ENCODE assay signal across 1 cellular context in genomic region chr7:108002726-108003590, GRCh38.
TF ChIP-seq lines count a peak whose summit lies in the region.

LAMB1 (minus strand) TSS chr7:108003161; CDS start chr7:108002885, 276 bp downstream.

TF ChIP-seq in HepG2, 621 proteins besides CTCF, POLR2A, EP300 and RAD21 (continued from another document and continues in another):
- 0 out of 2 replicates have a peak, but pooled peaks have one; percentile 40 for TF ChIP-seq ZSCAN12 (CRISPR knock-in tag; IDR thresholded peaks at IDR 0.05)
- peak; percentile 33; the same call in 1 of the 2 replicates for TF ChIP-seq ZBTB10 (CRISPR knock-in tag; IDR thresholded peaks at IDR 0.05; ENCODE audit: borderline replicate concordance)
- TF ChIP-seq RNF219 (CRISPR knock-in tag; IDR thresholded peaks at IDR 0.05) = no peak
- 0 out of 2 replicates have a peak, but pooled peaks have one; percentile 38 for TF ChIP-seq NKX3-1 (CRISPR knock-in tag; IDR thresholded peaks at IDR 0.05)
- TF ChIP-seq RBFOX2 (IDR thresholded peaks at IDR 0.05; ENCODE audit: low read depth, low read length) = peak; percentile 86
- 0 out of 2 replicates have a peak, but pooled peaks have one; percentile 17 for TF ChIP-seq DMTF1 (CRISPR knock-in tag; IDR thresholded peaks at IDR 0.05)
- no peak for TF ChIP-seq ZBTB44 (CRISPR knock-in tag; IDR thresholded peaks at IDR 0.05)
- TF ChIP-seq HHEX (CRISPR knock-in tag; IDR thresholded peaks at IDR 0.05) = no peak
- no peak for TF ChIP-seq ZNF432 (CRISPR knock-in tag; IDR thresholded peaks at IDR 0.05; ENCODE audit: borderline replicate concordance)
- no peak for TF ChIP-seq NFYB (CRISPR knock-in tag; IDR thresholded peaks at IDR 0.05)
- TF ChIP-seq DNMT3B (CRISPR knock-in tag; conservative IDR thresholded peaks at IDR 0.05) = no peak
- no peak for TF ChIP-seq ZNF160 (CRISPR knock-in tag; IDR thresholded peaks at IDR 0.05)
- peak; percentile 64; the same call in 1 of the 2 replicates for TF ChIP-seq ZBTB7A (CRISPR knock-in tag; IDR thresholded peaks at IDR 0.05)
- TF ChIP-seq CREBL2 (CRISPR knock-in tag; IDR thresholded peaks at IDR 0.05; ENCODE audit: borderline replicate concordance) = no peak
- no peak for TF ChIP-seq ZNF20 (CRISPR knock-in tag; IDR thresholded peaks at IDR 0.05)
- TF ChIP-seq AFF4 (CRISPR knock-in tag; IDR thresholded peaks at IDR 0.05) = no peak
- TF ChIP-seq ZNF180 (CRISPR knock-in tag; IDR thresholded peaks at IDR 0.05; ENCODE audit: borderline replicate concordance, low read depth) = 0 out of 2 replicates have a peak, but pooled peaks have one; percentile 17
- peak; percentile 59; the same call in 1 of the 2 replicates for TF ChIP-seq PATZ1 (CRISPR knock-in tag; IDR thresholded peaks at IDR 0.05)
- TF ChIP-seq ZNF121 (CRISPR knock-in tag; IDR thresholded peaks at IDR 0.05) = no peak
- peak; percentile 50; the same call in 1 of the 2 replicates for TF ChIP-seq ZNF704 (CRISPR knock-in tag; IDR thresholded peaks at IDR 0.05; ENCODE audit: borderline replicate concordance)
- no peak for TF ChIP-seq ZNF781 (CRISPR knock-in tag; IDR thresholded peaks at IDR 0.05; ENCODE audit: borderline replicate concordance, not compliant biosample characterization)
- peak; percentile 88; the same call in 1 of the 2 replicates for TF ChIP-seq SRY (CRISPR knock-in tag; IDR thresholded peaks at IDR 0.05)
- no peak for TF ChIP-seq MAZ (IDR thresholded peaks at IDR 0.05; ENCODE audit: borderline replicate concordance, low read depth, low read length)
- TF ChIP-seq MAZ (CRISPR knock-in tag; IDR thresholded peaks at IDR 0.05; ENCODE audit: low read depth) = 0 out of 2 replicates have a peak, but pooled peaks have one; percentile 14
- no peak for TF ChIP-seq ZNF567 (CRISPR knock-in tag; IDR thresholded peaks at IDR 0.05; ENCODE audit: borderline replicate concordance)
- TF ChIP-seq MEIS1 (CRISPR knock-in tag; IDR thresholded peaks at IDR 0.05; ENCODE audit: borderline replicate concordance) = 0 out of 2 replicates have a peak, but pooled peaks have one; percentile 41
- 0 out of 2 replicates have a peak, but pooled peaks have one; percentile 21 for TF ChIP-seq HINFP (CRISPR knock-in tag; IDR thresholded peaks at IDR 0.05; ENCODE audit: low read depth)
- TF ChIP-seq ZFP90 (CRISPR knock-in tag; IDR thresholded peaks at IDR 0.05; ENCODE audit: borderline replicate concordance) = 0 out of 2 replicates have a peak, but pooled peaks have one; percentile 36
- TF ChIP-seq ZFP1 (CRISPR knock-in tag; IDR thresholded peaks at IDR 0.05) = 0 out of 2 replicates have a peak, but pooled peaks have one; percentile 47
- TF ChIP-seq ZNF772 (CRISPR knock-in tag; IDR thresholded peaks at IDR 0.05) = peak; percentile 36; the same call in 1 of the 2 replicates
- TF ChIP-seq SALL2 (CRISPR knock-in tag; IDR thresholded peaks at IDR 0.05) = 0 out of 2 replicates have a peak, but pooled peaks have one; percentile 28
- peak; percentile 59; the same call in 1 of the 2 replicates for TF ChIP-seq ZNF749 (CRISPR knock-in tag; IDR thresholded peaks at IDR 0.05; ENCODE audit: borderline replicate concordance)
- no peak for TF ChIP-seq PRDM15 (CRISPR knock-in tag; IDR thresholded peaks at IDR 0.05)
- peak; percentile 61; the same call in 1 of the 2 replicates for TF ChIP-seq ZC3H13 (CRISPR knock-in tag; IDR thresholded peaks at IDR 0.05)
